8 cellular contexts compared by ENCODE assay signal in the genomic region with DNA sequence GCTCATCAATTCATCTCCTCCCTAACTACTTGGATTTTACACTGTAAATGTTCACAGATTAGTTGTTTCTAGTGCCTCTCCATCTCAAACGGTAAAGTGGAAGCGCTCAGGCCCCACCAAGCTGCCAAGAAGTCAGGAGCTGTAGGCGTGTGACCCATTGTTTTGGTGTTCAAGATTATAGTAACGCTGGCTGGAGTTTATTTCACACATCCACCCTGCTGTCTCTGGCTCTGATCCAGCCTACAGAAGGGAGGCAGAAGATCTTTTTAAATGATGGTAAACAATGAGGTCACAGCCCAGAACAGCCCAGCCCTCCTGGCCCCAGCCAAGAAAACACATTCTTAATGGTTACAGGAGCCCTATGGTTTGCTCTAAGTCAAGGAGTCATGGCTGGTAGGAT. TPM values are rescaled to one million over a fixed set of nuclear protein-coding genes. Genes with fewer than 3 reads are reported as not detected.
DNase-seq lines count a peak whose midpoint lies in the region; ATAC-seq and TF ChIP-seq lines count a peak whose summit lies in the region.

No MANE protein-coding gene starts in this region.

- no peak for TF ChIP-seq CTCF in Panc1 (IDR thresholded peaks at IDR 0.05)

- H3K27ac ChIP-seq in Panc1 (ENCODE audit: low read length) (peak overlapping the region; percentile 34; the same call in 1 of the 2 replicates), rectal smooth muscle tissue (ENCODE audit: low read depth, low read length) (peak overlapping the region; percentile 77)

- POLR2A ChIA-PET in Panc1 (lab: Charles Lee) = no interaction called here

- no peaks in the 10 kb centered on the region for H3K27me3 ChIP-seq in Panc1 (ENCODE audit: control insufficient read depth, insufficient read depth, low read length)
- no peaks in the 10 kb centered on the region for H3K27me3 ChIP-seq in rectal smooth muscle tissue (ENCODE audit: control insufficient read depth, insufficient read depth, low read length)

- H3K9me3 ChIP-seq in Panc1 (ENCODE audit: control insufficient read depth, insufficient read depth, low read depth, low read length) = no peaks in the 10 kb centered on the region

- in situ Hi-C loops in Panc1 (cut with HindIII; ENCODE audit: low pct_unique_long_range_greater_than_20kb, low sequenced_read_pairs) = no loop called here

- ATAC-seq in Panc1 (no peak), GM19023 (IDR thresholded peaks at IDR 0.05; ENCODE audit: unreplicated experiment) (no peak), GM21529 (IDR thresholded peaks at IDR 0.05; ENCODE audit: unreplicated experiment) (no peak)

- peak; percentile 20 for DNase-seq in DMS79 treated with DMSO at 0.1 percent for 48 hours (lab: John Stamatoyannopoulos, UW)
- DNase-seq in Panc1 (ENCODE audit: low read depth, low spot score) = no peak
- peak; percentile 42 for DNase-seq in foreskin melanocyte
- no peak for DNase-seq in COLO829 (ENCODE audit: low spot score)
- no peak for DNase-seq in DMS153 treated with DMSO at 0.1 percent for 48 hours (lab: John Stamatoyannopoulos, UW; ENCODE audit: unreplicated experiment)

- CTCF ChIA-PET in Panc1 (lab: Charles Lee) = no interaction called here

- intact Hi-C loops in Panc1 (cut with micrococcal nuclease; ENCODE audit: unreplicated experiment) = no loop called here

- H3K36me3 ChIP-seq in Panc1 (ENCODE audit: control insufficient read depth, insufficient read depth, low read length) = no peaks in the 10 kb centered on the region
- no peaks in the 10 kb centered on the region for H3K36me3 ChIP-seq in rectal smooth muscle tissue (ENCODE audit: control insufficient read depth, insufficient read depth, low read length)

- no peaks in the 10 kb centered on the region; the same call in 1 of the 2 replicates for H3K4me1 ChIP-seq in Panc1 (ENCODE audit: control insufficient read depth, insufficient read depth, low read length)
- peaks cover 14% of the 10 kb centered on the region for H3K4me1 ChIP-seq in rectal smooth muscle tissue (ENCODE audit: control insufficient read depth, insufficient read depth, low read length)

- no TSS peak for BruUV-seq in Panc1 (replicated peaks; lab: Mats Ljungman, UMichigan)

- H3K9ac ChIP-seq in rectal smooth muscle tissue (ENCODE audit: low read length) = no peak overlapping the region

- no peak overlapping the region for H3K4me3 ChIP-seq in Panc1 (ENCODE audit: low read depth in 2 of 2, low read length in 2 of 2)
- no peak overlapping the region for H3K4me3 ChIP-seq in rectal smooth muscle tissue (ENCODE audit: low read length)

RNA-seq across cellular contexts. Expression of a gene that starts 25.7 kb away (rescaled TPM):
- total RNA-seq in Panc1 (2021; ENCODE audit: unreplicated experiment) = 0.10 TPM
- not detected for polyA plus RNA-seq in Panc1 (2012; ENCODE audit: insufficient read length)

Comparison
In these comparisons a context has a peak if more than half of its experiments do, and no peak if none do; other contexts are left out.
1. DNase-seq: peak in DMS79 treated with DMSO at 0.1 percent for 48 hours (single experiment) and foreskin melanocyte (single experiment); none in Panc1 (single experiment), COLO829 (single experiment) and DMS153 treated with DMSO at 0.1 percent for 48 hours (single experiment).